Comparison of ENCODE assay signal across 1 cellular context in the genomic region with DNA sequence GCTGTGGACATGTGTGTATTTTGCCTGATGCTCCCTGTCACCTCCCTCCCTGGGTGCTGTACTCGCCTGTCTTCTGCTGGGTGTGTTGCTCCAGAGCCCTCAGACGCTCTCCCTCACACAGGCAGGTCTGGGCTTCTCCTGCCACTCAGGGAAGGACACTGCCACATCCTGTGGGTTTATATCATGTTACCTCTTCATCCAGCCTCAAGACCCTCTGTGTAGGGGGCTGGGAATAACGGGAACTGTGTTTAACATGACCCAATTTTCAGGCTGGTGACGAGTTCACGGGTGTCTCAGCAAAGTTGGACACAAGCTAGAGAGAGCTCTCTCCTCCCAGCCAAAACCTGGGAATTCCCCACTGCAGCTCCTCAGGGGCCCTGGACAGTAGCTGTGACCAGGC.
TF ChIP-seq lines count a peak whose summit lies in the region.

No MANE protein-coding gene starts in this region.

TF ChIP-seq in WTC11, 78 proteins besides CTCF, POLR2A, EP300 and RAD21 (continued from another document):
- TF ChIP-seq, protein P1, sequence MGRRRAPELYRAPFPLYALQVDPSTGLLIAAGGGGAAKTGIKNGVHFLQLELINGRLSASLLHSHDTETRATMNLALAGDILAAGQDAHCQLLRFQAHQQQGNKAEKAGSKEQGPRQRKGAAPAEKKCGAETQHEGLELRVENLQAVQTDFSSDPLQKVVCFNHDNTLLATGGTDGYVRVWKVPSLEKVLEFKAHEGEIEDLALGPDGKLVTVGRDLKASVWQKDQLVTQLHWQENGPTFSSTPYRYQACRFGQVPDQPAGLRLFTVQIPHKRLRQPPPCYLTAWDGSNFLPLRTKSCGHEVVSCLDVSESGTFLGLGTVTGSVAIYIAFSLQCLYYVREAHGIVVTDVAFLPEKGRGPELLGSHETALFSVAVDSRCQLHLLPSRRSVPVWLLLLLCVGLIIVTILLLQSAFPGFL (CRISPR knock-in tag; IDR thresholded peaks at IDR 0.05; ENCODE audit: borderline replicate concordance), result no peak
- TF ChIP-seq, protein P2, sequence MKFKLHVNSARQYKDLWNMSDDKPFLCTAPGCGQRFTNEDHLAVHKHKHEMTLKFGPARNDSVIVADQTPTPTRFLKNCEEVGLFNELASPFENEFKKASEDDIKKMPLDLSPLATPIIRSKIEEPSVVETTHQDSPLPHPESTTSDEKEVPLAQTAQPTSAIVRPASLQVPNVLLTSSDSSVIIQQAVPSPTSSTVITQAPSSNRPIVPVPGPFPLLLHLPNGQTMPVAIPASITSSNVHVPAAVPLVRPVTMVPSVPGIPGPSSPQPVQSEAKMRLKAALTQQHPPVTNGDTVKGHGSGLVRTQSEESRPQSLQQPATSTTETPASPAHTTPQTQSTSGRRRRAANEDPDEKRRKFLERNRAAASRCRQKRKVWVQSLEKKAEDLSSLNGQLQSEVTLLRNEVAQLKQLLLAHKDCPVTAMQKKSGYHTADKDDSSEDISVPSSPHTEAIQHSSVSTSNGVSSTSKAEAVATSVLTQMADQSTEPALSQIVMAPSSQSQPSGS (CRISPR knock-in tag; IDR thresholded peaks at IDR 0.05; ENCODE audit: borderline replicate concordance, low read depth), result no peak
- no peak for TF ChIP-seq HMGA2 (CRISPR knock-in tag; IDR thresholded peaks at IDR 0.05)
- TF ChIP-seq ELF4 (CRISPR knock-in tag; IDR thresholded peaks at IDR 0.05; ENCODE audit: low read depth), result no peak
- TF ChIP-seq NFE2L1 (CRISPR knock-in tag; IDR thresholded peaks at IDR 0.05), result no peak
- no peak for TF ChIP-seq ZNF138 (CRISPR knock-in tag; conservative IDR thresholded peaks at IDR 0.05)
- TF ChIP-seq OVOL2 (CRISPR knock-in tag; IDR thresholded peaks at IDR 0.05; ENCODE audit: borderline replicate concordance), result no peak
